16 cellular contexts compared by ENCODE assay signal in genomic region chr5:151159649-151160373, GRCh38. TPM values are rescaled to one million over a fixed set of nuclear protein-coding genes. Genes with fewer than 3 reads are reported as not detected.
DNase-seq lines count a peak whose midpoint lies in the region; ATAC-seq and TF ChIP-seq lines count a peak whose summit lies in the region.
"Had no signal": no experiment of that assay in that cellular context is flagged by ENCODE, and none has a peak within 500 bp of the region (broad histone marks: within the 10 kb centered on the region; RNA-seq: fewer than 3 reads in every experiment).

No MANE protein-coding gene starts in this region.

- ATAC-seq in activated T-cell treated with anti-CD3 and anti-CD28 coated beads, Interleukin-2, amount 50 U/mL, for 72 hours (replicated peaks in 1 of 2): no peak
- ATAC-seq: K562, left cardiac atrium, Panc1 had no signal

- no peak for DNase-seq in activated T-cell treated with anti-CD3 and anti-CD28 coated beads, Interleukin-2, amount 50 U/mL, for 72 hours
- DNase-seq in activated T-cell treated with anti-CD3 and anti-CD28 coated beads, Interleukin-2, amount 50 U/mL, for 1 hour: no peak
- DNase-seq in GM20000 (ENCODE audit: low spot score) (peak; percentile 48), renal cortical epithelial cell (ENCODE audit: low read depth) (peak; percentile 38), NCI-H1105 treated with DMSO at 0.1 percent for 48 hours (lab: John Stamatoyannopoulos, UW) (no peak), right atrium auricular region (ENCODE audit: low spot score) (no peak), NCI-H526 (lab: John Stamatoyannopoulos, UW) (no peak)
- DNase-seq in activated T-helper 2 cell treated with anti-CD3 and anti-CD28 coated beads, Interferon-gamma antibody, Interleukin-2, Interleukin-4, amounts not matched to agents 10 μg/mL and 5 μg/mL and 100 μg/mL, durations not matched to agents 14 hours and 24 hours and 36 hours (ENCODE audit: low spot score): no peak
- DNase-seq: activated CD4-positive, alpha-beta T cell treated with anti-CD3 and anti-CD28 coated beads, Interleukin-2, amount 50 U/mL, for 4 hours; aorta; EL; left cardiac atrium had no signal

- H3K9me3 ChIP-seq in right atrium auricular region: no peaks in the 10 kb centered on the region

- H3K9me3 Mint-ChIP-seq in activated T-cell treated with anti-CD3 and anti-CD28 coated beads, Interleukin-2, amount 50 U/mL, for 72 hours: no peaks in the 10 kb centered on the region
- H3K9me3 Mint-ChIP-seq in activated T-helper 2 cell treated with anti-CD3 and anti-CD28 coated beads, Interferon-gamma antibody, Interleukin-2, Interleukin-4, amounts not matched to agents 10 μg/mL and 5 μg/mL and 100 μg/mL, durations not matched to agents 14 hours and 24 hours and 36 hours: no peaks in the 10 kb centered on the region

- peaks cover 2 to 3% of the 10 kb centered on the region in 2 donors for H3K36me3 Mint-ChIP-seq in activated T-cell treated with anti-CD3 and anti-CD28 coated beads, Interleukin-2, amount 50 U/mL, for 72 hours (ENCODE audit: insufficient read depth in 2 of 2)
- H3K36me3 Mint-ChIP-seq in activated T-helper 2 cell treated with anti-CD3 and anti-CD28 coated beads, Interferon-gamma antibody, Interleukin-2, Interleukin-4, amounts not matched to agents 10 μg/mL and 5 μg/mL and 100 μg/mL, durations not matched to agents 14 hours and 24 hours and 36 hours (ENCODE audit: low read depth): peaks cover 20% of the 10 kb centered on the region

- intact Hi-C loops in activated T-helper 2 cell treated with anti-CD3 and anti-CD28 coated beads, Interferon-gamma antibody, Interleukin-2, Interleukin-4, amounts not matched to agents 10 μg/mL and 5 μg/mL and 100 μg/mL, durations not matched to agents 14 hours and 24 hours and 36 hours (cut with micrococcal nuclease): loop anchor here (5.0 to 10.0 kb wide), 3 partner anchors 458 to 705 kb away; partner anchors contain the start of genes ATOX1 and RBM22

- TF ChIP-seq CTCF in GM20000 (IDR thresholded peaks at IDR 0.05; ENCODE audit: extremely low read depth, missing control alignments) (no peak), right atrium auricular region (IDR thresholded peaks at IDR 0.05) (no peak)

- H3K27me3 ChIP-seq in right atrium auricular region: no peaks in the 10 kb centered on the region

- H3K27ac Mint-ChIP-seq in activated T-cell treated with anti-CD3 and anti-CD28 coated beads, Interleukin-2, amount 50 U/mL, for 72 hours: peak overlapping the region; percentile 78
- H3K27ac Mint-ChIP-seq in activated T-helper 2 cell treated with anti-CD3 and anti-CD28 coated beads, Interferon-gamma antibody, Interleukin-2, Interleukin-4, amounts not matched to agents 10 μg/mL and 5 μg/mL and 100 μg/mL, durations not matched to agents 14 hours and 24 hours and 36 hours: no peak overlapping the region

- H3K4me1 ChIP-seq in right atrium auricular region: peaks cover 0 to 38% of the 10 kb centered on the region in 2 donors

- H3K4me1 Mint-ChIP-seq in activated T-cell treated with anti-CD3 and anti-CD28 coated beads, Interleukin-2, amount 50 U/mL, for 72 hours (ENCODE audit: low read depth): peaks cover 59% of the 10 kb centered on the region
- H3K4me1 Mint-ChIP-seq in activated T-helper 2 cell treated with anti-CD3 and anti-CD28 coated beads, Interferon-gamma antibody, Interleukin-2, Interleukin-4, amounts not matched to agents 10 μg/mL and 5 μg/mL and 100 μg/mL, durations not matched to agents 14 hours and 24 hours and 36 hours (ENCODE audit: low read depth): peaks cover 31% of the 10 kb centered on the region

- no peaks in the 10 kb centered on the region for H3K36me3 ChIP-seq in right atrium auricular region

- H3K4me3 ChIP-seq in right atrium auricular region: no peak overlapping the region
- H3K4me3 ChIP-seq: K562, SK-N-MC had no signal

- H3K4me3 Mint-ChIP-seq in activated T-cell treated with anti-CD3 and anti-CD28 coated beads, Interleukin-2, amount 50 U/mL, for 72 hours: peak overlapping the region; percentile 42 to 98
- peak overlapping the region; percentile 27 for H3K4me3 Mint-ChIP-seq in activated T-helper 2 cell treated with anti-CD3 and anti-CD28 coated beads, Interferon-gamma antibody, Interleukin-2, Interleukin-4, amounts not matched to agents 10 μg/mL and 5 μg/mL and 100 μg/mL, durations not matched to agents 14 hours and 24 hours and 36 hours (ENCODE audit: low read depth)

- no peak overlapping the region for H3K27ac ChIP-seq in right atrium auricular region
- H3K27ac ChIP-seq: HL-60, SK-N-MC had no signal

- H3K27me3 Mint-ChIP-seq in activated T-cell treated with anti-CD3 and anti-CD28 coated beads, Interleukin-2, amount 50 U/mL, for 72 hours (ENCODE audit: low read depth): no peaks in the 10 kb centered on the region
- H3K27me3 Mint-ChIP-seq in activated T-helper 2 cell treated with anti-CD3 and anti-CD28 coated beads, Interferon-gamma antibody, Interleukin-2, Interleukin-4, amounts not matched to agents 10 μg/mL and 5 μg/mL and 100 μg/mL, durations not matched to agents 14 hours and 24 hours and 36 hours (ENCODE audit: low read depth): no peaks in the 10 kb centered on the region

RNA-seq across cellular contexts. Expression of gene ANXA6, which starts 2.2 kb away (rescaled TPM):
- total RNA-seq in activated T-cell treated with anti-CD3 and anti-CD28 coated beads, Interleukin-2, amount 50 U/mL, for 72 hours: 100 to 1,000 TPM; 127 to 171 TPM
- 560 and 569 TPM in 2 replicates for total RNA-seq in activated T-helper 2 cell treated with anti-CD3 and anti-CD28 coated beads, Interferon-gamma antibody, Interleukin-2, Interleukin-4, amounts not matched to agents 10 μg/mL and 5 μg/mL and 100 μg/mL, durations not matched to agents 14 hours and 24 hours and 36 hours
- total RNA-seq in renal cortical epithelial cell: 154 and 221 TPM in 2 replicates
- total RNA-seq in right atrium auricular region: 100 to 1,000 TPM; 164 to 165 TPM

Comparison
In these comparisons a context has a peak if more than half of its experiments do, and no peak if none do; other contexts are left out.
1. DNase-seq: peak in GM20000 (single experiment) and renal cortical epithelial cell (single experiment); none in activated T-cell treated with anti-CD3 and anti-CD28 coated beads, Interleukin-2, amount 50 U/mL, for 72 hours (0 of 2), activated T-cell treated with anti-CD3 and anti-CD28 coated beads, Interleukin-2, amount 50 U/mL, for 1 hour (single experiment), activated T-helper 2 cell treated with anti-CD3 and anti-CD28 coated beads, Interferon-gamma antibody, Interleukin-2, Interleukin-4, amounts not matched to agents 10 μg/mL and 5 μg/mL and 100 μg/mL, durations not matched to agents 14 hours and 24 hours and 36 hours (single experiment), NCI-H1105 treated with DMSO at 0.1 percent for 48 hours (single experiment), right atrium auricular region (single experiment) and NCI-H526 (0 of 2).